4 cellular contexts compared by ENCODE assay signal in the genomic region with DNA sequence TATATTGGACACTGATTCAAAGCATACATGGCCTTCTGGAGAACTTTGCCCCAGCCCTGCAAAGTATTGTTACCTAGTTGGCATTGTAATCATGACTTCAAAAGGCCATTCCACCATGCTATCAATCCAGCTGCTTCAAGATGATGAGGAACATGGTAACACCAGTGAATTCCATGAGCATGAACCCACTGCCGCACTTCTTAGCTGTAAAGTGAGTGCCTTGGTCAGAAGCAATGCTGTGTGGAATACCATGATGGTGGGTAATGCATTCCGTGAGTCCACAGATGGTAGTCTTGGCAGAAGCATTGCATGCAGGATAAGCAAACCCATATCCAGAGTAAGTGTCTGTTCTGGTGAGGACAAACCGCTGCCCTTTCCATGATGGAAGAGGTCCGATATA. TPM values are rescaled to one million over a fixed set of nuclear protein-coding genes. Genes with fewer than 3 reads are reported as not detected.
"Had no signal": no experiment of that assay in that cellular context is flagged by ENCODE, and none has a peak within 500 bp of the region (broad histone marks: within the 10 kb centered on the region; RNA-seq: fewer than 3 reads in every experiment).

No MANE protein-coding gene starts in this region.

RNA-seq across cellular contexts. Expression of gene FIGNL2, which starts 50.5 kb away (rescaled TPM):
- total RNA-seq: MCF 10A, OCI-LY7, PC-9, RPMI7951 had no signal
